Comparison of ENCODE assay signal across 17 cellular contexts in genomic region chr15:27398631-27399030, GRCh38.
"Had no signal": no experiment of that assay in that cellular context is flagged by ENCODE, and none has a peak within 500 bp of the region (broad histone marks: within the 10 kb centered on the region; RNA-seq: fewer than 3 reads in every experiment).

No MANE protein-coding gene starts in this region.

- H3K36me3 Mint-ChIP-seq: activated naive CD4-positive, alpha-beta T cell treated with anti-CD3 and anti-CD28 coated beads, Interleukin-2, amount 50 U/mL, for 24 hours; stimulated activated effector memory CD8-positive, alpha-beta T cell treated with anti-CD3 and anti-CD28 coated beads, Interleukin-12 subunit alpha, Interleukin-12 subunit beta, amount 100 ng/mL, for 72 hours had no signal

- H3K9me3 ChIP-seq: body of pancreas, lower lobe of right lung, thyroid gland, uterus had no signal

- H3K4me3 Mint-ChIP-seq: activated CD4-positive, alpha-beta T cell treated with anti-CD3 and anti-CD28 coated beads, Interleukin-2, amount 10 ng/mL, durations not matched to agents 7 days and 5 days; activated naive CD4-positive, alpha-beta T cell treated with anti-CD3 and anti-CD28 coated beads, Interleukin-2, amount 50 U/mL, for 24 hours; activated T-cell treated with anti-CD3 and anti-CD28 coated beads, Interleukin-2, amount 50 U/mL, for 24 hours; dendritic cell treated with granulocyte-macrophage colony-stimulating factor and Interleukin-4, amounts not matched to agents 40 ng/mL and 50 ng/mL, for 4 days; effector memory CD8-positive, alpha-beta T cell; stimulated activated effector memory CD8-positive, alpha-beta T cell treated with anti-CD3 and anti-CD28 coated beads, Interleukin-12 subunit alpha, Interleukin-12 subunit beta, amount 100 ng/mL, for 72 hours had no signal

- DNase-seq: activated CD4-positive, alpha-beta T cell treated with anti-CD3 and anti-CD28 coated beads, Interleukin-2, amount 10 ng/mL, durations not matched to agents 7 days and 5 days; activated CD4-positive, CD25-positive, alpha-beta regulatory T cell; activated effector memory CD4-positive, alpha-beta T cell treated with Interleukin-2 at 50 U/mL for 16 hours; activated T-cell treated with anti-CD3 and anti-CD28 coated beads, Interleukin-2, amount 50 U/mL, for 24 hours; body of pancreas; effector memory CD8-positive, alpha-beta T cell; erythroblast; lower lobe of right lung; midbrain; nucleus accumbens; right cardiac atrium; small intestine; thyroid gland; uterus had no signal

- H3K36me3 ChIP-seq: lower lobe of right lung, thyroid gland, uterus had no signal

- H3K27ac ChIP-seq: body of pancreas, lower lobe of right lung, thyroid gland, uterus had no signal

- H3K27ac Mint-ChIP-seq: activated CD4-positive, alpha-beta T cell treated with anti-CD3 and anti-CD28 coated beads, Interleukin-2, amount 10 ng/mL, durations not matched to agents 7 days and 5 days; activated naive CD4-positive, alpha-beta T cell treated with anti-CD3 and anti-CD28 coated beads, Interleukin-2, amount 50 U/mL, for 24 hours; activated T-cell treated with anti-CD3 and anti-CD28 coated beads, Interleukin-2, amount 50 U/mL, for 24 hours; dendritic cell treated with granulocyte-macrophage colony-stimulating factor and Interleukin-4, amounts not matched to agents 40 ng/mL and 50 ng/mL, for 4 days; effector memory CD8-positive, alpha-beta T cell; stimulated activated effector memory CD8-positive, alpha-beta T cell treated with anti-CD3 and anti-CD28 coated beads, Interleukin-12 subunit alpha, Interleukin-12 subunit beta, amount 100 ng/mL, for 72 hours had no signal

- H3K4me1 Mint-ChIP-seq: activated CD4-positive, alpha-beta T cell treated with anti-CD3 and anti-CD28 coated beads, Interleukin-2, amount 10 ng/mL, durations not matched to agents 7 days and 5 days; activated naive CD4-positive, alpha-beta T cell treated with anti-CD3 and anti-CD28 coated beads, Interleukin-2, amount 50 U/mL, for 24 hours; stimulated activated effector memory CD8-positive, alpha-beta T cell treated with anti-CD3 and anti-CD28 coated beads, Interleukin-12 subunit alpha, Interleukin-12 subunit beta, amount 100 ng/mL, for 72 hours had no signal

- H3K4me3 ChIP-seq: body of pancreas, lower lobe of right lung, thyroid gland, uterus had no signal

- ATAC-seq: body of pancreas; effector memory CD8-positive, alpha-beta T cell; lower lobe of right lung; right cardiac atrium; stimulated activated effector memory CD8-positive, alpha-beta T cell treated with anti-CD3 and anti-CD28 coated beads, Interleukin-12 subunit alpha, Interleukin-12 subunit beta, amount 100 ng/mL, for 72 hours had no signal

- H3K27me3 Mint-ChIP-seq: activated CD4-positive, alpha-beta T cell treated with anti-CD3 and anti-CD28 coated beads, Interleukin-2, amount 10 ng/mL, durations not matched to agents 7 days and 5 days; activated naive CD4-positive, alpha-beta T cell treated with anti-CD3 and anti-CD28 coated beads, Interleukin-2, amount 50 U/mL, for 24 hours; activated T-cell treated with anti-CD3 and anti-CD28 coated beads, Interleukin-2, amount 50 U/mL, for 24 hours; dendritic cell treated with granulocyte-macrophage colony-stimulating factor and Interleukin-4, amounts not matched to agents 40 ng/mL and 50 ng/mL, for 4 days; effector memory CD8-positive, alpha-beta T cell had no signal

- H3K4me1 ChIP-seq: body of pancreas, lower lobe of right lung, thyroid gland, uterus had no signal

- H3K27me3 ChIP-seq: body of pancreas, thyroid gland, uterus had no signal
